19 cellular contexts compared by ENCODE assay signal in genomic region chr16:28001642-28002041, GRCh38.
"Had no signal": no experiment of that assay in that cellular context is flagged by ENCODE, and none has a peak within 500 bp of the region (broad histone marks: within the 10 kb centered on the region; RNA-seq: fewer than 3 reads in every experiment).

No MANE protein-coding gene starts in this region.

- H3K4me3 ChIP-seq: dorsolateral prefrontal cortex, gastrocnemius medialis, pancreas, sigmoid colon, testis, tibial nerve, upper lobe of right lung, uterus had no signal

- H3K4me3 Mint-ChIP-seq: naive thymus-derived CD4-positive, alpha-beta T cell; stimulated activated memory B cell treated with anti-CD40 and anti-IgM and Interleukin-4, amounts not matched to agents 10 μg/mL and 1 μg/mL and 100 μg/mL, for 72 hours had no signal

- H3K9me3 Mint-ChIP-seq: naive thymus-derived CD4-positive, alpha-beta T cell; stimulated activated memory B cell treated with anti-CD40 and anti-IgM and Interleukin-4, amounts not matched to agents 10 μg/mL and 1 μg/mL and 100 μg/mL, for 72 hours had no signal

- H3K27me3 ChIP-seq: pancreas, sigmoid colon, testis, tibial nerve, upper lobe of right lung, uterus had no signal

- H3K36me3 ChIP-seq: gastrocnemius medialis, neutrophil, pancreas, sigmoid colon, tibial nerve, upper lobe of right lung, uterus had no signal

- H3K27ac ChIP-seq: dorsolateral prefrontal cortex, epithelial cell of prostate, gastrocnemius medialis, neutrophil, pancreas, sigmoid colon, testis, tibial nerve, upper lobe of right lung, uterus had no signal

- H3K27ac Mint-ChIP-seq: stimulated activated memory B cell treated with anti-CD40 and anti-IgM and Interleukin-4, amounts not matched to agents 10 μg/mL and 1 μg/mL and 100 μg/mL, for 72 hours had no signal

- DNase-seq: dorsolateral prefrontal cortex; effector CD4-positive, alpha-beta T cell; foreskin fibroblast; gastrocnemius medialis; mesendoderm; midbrain; naive thymus-derived CD4-positive, alpha-beta T cell; pancreas; sigmoid colon; stimulated activated CD4-positive, alpha-beta T cell treated with anti-CD3 and anti-CD28 coated beads, Interleukin-4, amount 100 ng/mL, for 4 hours; stimulated activated naive CD8-positive, alpha-beta T cell treated with anti-CD3 and anti-CD28 coated beads, Interleukin-15, Interleukin-2, amounts not matched to agents 100 U/mL and 50 U/mL, for 24 hours; substantia nigra; testis; upper lobe of right lung; uterus had no signal

- H3K4me1 ChIP-seq: gastrocnemius medialis, pancreas, sigmoid colon, testis, upper lobe of right lung, uterus had no signal

- H3K4me1 Mint-ChIP-seq: stimulated activated memory B cell treated with anti-CD40 and anti-IgM and Interleukin-4, amounts not matched to agents 10 μg/mL and 1 μg/mL and 100 μg/mL, for 72 hours had no signal

- H3K36me3 Mint-ChIP-seq: naive thymus-derived CD4-positive, alpha-beta T cell; stimulated activated memory B cell treated with anti-CD40 and anti-IgM and Interleukin-4, amounts not matched to agents 10 μg/mL and 1 μg/mL and 100 μg/mL, for 72 hours had no signal

- H3K9me3 ChIP-seq: gastrocnemius medialis, neutrophil, pancreas, sigmoid colon, testis, tibial nerve, upper lobe of right lung, uterus had no signal
